Comparison of ENCODE assay signal across 8 cellular contexts in genomic region chr10:17740668-17741067, GRCh38. TPM values are rescaled to one million over a fixed set of nuclear protein-coding genes. Genes with fewer than 3 reads are reported as not detected.
"Had no signal": no experiment of that assay in that cellular context is flagged by ENCODE, and none has a peak within 500 bp of the region (broad histone marks: within the 10 kb centered on the region; RNA-seq: fewer than 3 reads in every experiment).

No MANE protein-coding gene starts in this region.

- H3K9me3 ChIP-seq: HAP-1 had no signal

- H3K27ac ChIP-seq: HL-60 had no signal

- ATAC-seq: GM23338, HCT116 had no signal

- H3K4me3 ChIP-seq: GM23338, HAP-1 had no signal

- H3K36me3 ChIP-seq: HAP-1 had no signal

- H3K4me2 ChIP-seq: GM23338 had no signal

- DNase-seq: H7, HFFc6, KG1 had no signal

- H2AFZ ChIP-seq: GM23338 had no signal

RNA-seq across cellular contexts. Expression of gene TMEM236, which starts 11.3 kb away (rescaled TPM):
- polyA plus RNA-seq: IgD-negative memory B cell had no signal
